Comparison of ENCODE assay signal across 1 cellular context in genomic region chr10:63628526-63629362, GRCh38.
A peak's percentile ranks its signal among the peaks of the same experiment; 100 is the strongest.
TF ChIP-seq lines count a peak whose summit lies in the region.

No MANE protein-coding gene starts in this region.

TF ChIP-seq in HCT116, 20 proteins besides CTCF, POLR2A, EP300 and RAD21 (continued from another document):
- no peak for TF ChIP-seq ZBTB33 (IDR thresholded peaks at IDR 0.05; ENCODE audit: extremely low read depth, insufficient replicate concordance, low read length)
- TF ChIP-seq TCF7L2 (IDR thresholded peaks at IDR 0.05; ENCODE audit: borderline replicate concordance, extremely low read depth, insufficient read depth, insufficient read length) = peak; percentile 86
